ENCODE assay signal across 23 cellular contexts in the genomic region with DNA sequence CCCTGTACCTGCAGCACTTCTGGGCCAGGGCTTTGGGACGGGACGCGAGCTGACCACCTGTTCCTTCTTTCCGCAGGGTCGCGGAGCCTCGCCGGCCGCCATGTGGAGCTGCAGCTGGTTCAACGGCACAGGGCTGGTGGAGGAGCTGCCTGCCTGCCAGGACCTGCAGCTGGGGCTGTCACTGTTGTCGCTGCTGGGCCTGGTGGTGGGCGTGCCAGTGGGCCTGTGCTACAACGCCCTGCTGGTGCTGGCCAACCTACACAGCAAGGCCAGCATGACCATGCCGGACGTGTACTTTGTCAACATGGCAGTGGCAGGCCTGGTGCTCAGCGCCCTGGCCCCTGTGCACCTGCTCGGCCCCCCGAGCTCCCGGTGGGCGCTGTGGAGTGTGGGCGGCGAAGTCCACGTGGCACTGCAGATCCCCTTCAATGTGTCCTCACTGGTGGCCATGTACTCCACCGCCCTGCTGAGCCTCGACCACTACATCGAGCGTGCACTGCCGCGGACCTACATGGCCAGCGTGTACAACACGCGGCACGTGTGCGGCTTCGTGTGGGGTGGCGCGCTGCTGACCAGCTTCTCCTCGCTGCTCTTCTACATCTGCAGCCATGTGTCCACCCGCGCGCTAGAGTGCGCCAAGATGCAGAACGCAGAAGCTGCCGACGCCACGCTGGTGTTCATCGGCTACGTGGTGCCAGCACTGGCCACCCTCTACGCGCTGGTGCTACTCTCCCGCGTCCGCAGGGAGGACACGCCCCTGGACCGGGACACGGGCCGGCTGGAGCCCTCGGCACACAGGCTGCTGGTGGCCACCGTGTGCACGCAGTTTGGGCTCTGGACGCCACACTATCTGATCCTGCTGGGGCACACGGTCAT. TPM values are rescaled to one million over a fixed set of nuclear protein-coding genes. Genes with fewer than 3 reads are reported as not detected.
"Had no signal": no experiment of that assay in that cellular context is flagged by ENCODE, and none has a peak within 500 bp of the region (broad histone marks: within the 10 kb centered on the region; RNA-seq: fewer than 3 reads in every experiment).

No MANE protein-coding gene starts in this region.

- H3K27me3 ChIP-seq: thyroid gland had no signal

- H3K9ac ChIP-seq: parathyroid adenoma had no signal

- H3K4me1 Mint-ChIP-seq: central memory CD8-positive, alpha-beta T cell had no signal

- H3K4me3 Mint-ChIP-seq: activated CD4-positive, alpha-beta T cell treated with anti-CD3 and anti-CD28 coated beads, Interleukin-2, amount 10 ng/mL, durations not matched to agents 24 days and 14 days; activated CD8-positive, alpha-beta T cell treated with anti-CD3 and anti-CD28 coated beads for 36 hours; activated naive CD4-positive, alpha-beta T cell treated with anti-CD3 and anti-CD28 coated beads for 36 hours; activated naive CD8-positive, alpha-beta T cell treated with anti-CD3 and anti-CD28 coated beads, Interleukin-2, amount 50 U/mL, for 24 hours; brain; central memory CD8-positive, alpha-beta T cell had no signal

- H3K36me3 ChIP-seq: thyroid gland had no signal

- H3K9me3 Mint-ChIP-seq: activated CD4-positive, alpha-beta T cell treated with anti-CD3 and anti-CD28 coated beads, Interleukin-2, amount 10 ng/mL, durations not matched to agents 24 days and 14 days; activated CD8-positive, alpha-beta T cell treated with anti-CD3 and anti-CD28 coated beads for 36 hours; activated naive CD4-positive, alpha-beta T cell treated with anti-CD3 and anti-CD28 coated beads for 36 hours; activated naive CD8-positive, alpha-beta T cell treated with anti-CD3 and anti-CD28 coated beads, Interleukin-2, amount 50 U/mL, for 24 hours; activated T-helper 2 cell treated with anti-CD3 and anti-CD28 coated beads, Interferon-gamma antibody, Interleukin-2, Interleukin-4, amounts not matched to agents 10 μg/mL and 5 μg/mL and 100 μg/mL, durations not matched to agents 14 hours and 24 hours and 36 hours; brain; central memory CD8-positive, alpha-beta T cell had no signal

- H3K27ac Mint-ChIP-seq: activated CD4-positive, alpha-beta T cell treated with anti-CD3 and anti-CD28 coated beads, Interleukin-2, amount 10 ng/mL, durations not matched to agents 24 days and 14 days; activated CD8-positive, alpha-beta T cell treated with anti-CD3 and anti-CD28 coated beads for 36 hours; activated naive CD4-positive, alpha-beta T cell treated with anti-CD3 and anti-CD28 coated beads for 36 hours; activated naive CD8-positive, alpha-beta T cell treated with anti-CD3 and anti-CD28 coated beads, Interleukin-2, amount 50 U/mL, for 24 hours; activated T-helper 2 cell treated with anti-CD3 and anti-CD28 coated beads, Interferon-gamma antibody, Interleukin-2, Interleukin-4, amounts not matched to agents 10 μg/mL and 5 μg/mL and 100 μg/mL, durations not matched to agents 14 hours and 24 hours and 36 hours had no signal

- H3K27me3 Mint-ChIP-seq: activated CD8-positive, alpha-beta T cell treated with anti-CD3 and anti-CD28 coated beads for 36 hours; activated naive CD8-positive, alpha-beta T cell treated with anti-CD3 and anti-CD28 coated beads, Interleukin-2, amount 50 U/mL, for 24 hours; central memory CD8-positive, alpha-beta T cell had no signal

- DNase-seq: activated CD4-positive, alpha-beta T cell treated with anti-CD3 and anti-CD28 coated beads, Interleukin-2, amount 10 ng/mL, durations not matched to agents 24 days and 14 days; activated CD4-positive, CD25-positive, alpha-beta regulatory T cell; activated CD8-positive, alpha-beta T cell treated with anti-CD3 and anti-CD28 coated beads for 36 hours; activated naive CD4-positive, alpha-beta T cell treated with anti-CD3 and anti-CD28 coated beads for 36 hours; activated naive CD8-positive, alpha-beta T cell treated with anti-CD3 and anti-CD28 coated beads, Interleukin-2, amount 50 U/mL, for 24 hours; activated T-cell treated with anti-CD3 and anti-CD28 coated beads, Interleukin-2, amount 50 U/mL, for 1 hour; anterior cingulate cortex; cortex of kidney; hypothalamus; mesendoderm; stimulated activated CD4-positive, alpha-beta T cell treated with anti-CD3 and anti-CD28 coated beads, Interleukin-12 subunit alpha, Interleukin-12 subunit beta, amount 100 ng/mL, for 4 hours; stimulated activated CD4-positive, alpha-beta T cell treated with anti-CD3 and anti-CD28 coated beads, Interleukin-1b, Interleukin-23, amount 100 ng/mL, for 48 hours; stimulated activated CD8-positive, alpha-beta memory T cell treated with anti-CD3 and anti-CD28 coated beads, Interleukin-4, amount 100 ng/mL, for 48 hours; stimulated activated naive CD4-positive, alpha-beta T cell; T-helper 9 cell; thyroid gland had no signal

- ATAC-seq: activated CD8-positive, alpha-beta T cell treated with anti-CD3 and anti-CD28 coated beads for 36 hours; activated naive CD8-positive, alpha-beta T cell treated with anti-CD3 and anti-CD28 coated beads, Interleukin-2, amount 50 U/mL, for 24 hours; naive thymus-derived CD8-positive, alpha-beta T cell had no signal

- FAIRE-seq: frontal cortex, keratinocyte had no signal

- H2AFZ ChIP-seq: parathyroid adenoma had no signal

- H3K4me1 ChIP-seq: parathyroid adenoma had no signal

- H3K27ac ChIP-seq: parathyroid adenoma, thyroid gland had no signal

- H3K9me3 ChIP-seq: thyroid gland had no signal

- H3K4me3 ChIP-seq: thyroid gland had no signal

RNA-seq across cellular contexts. Expression of a gene that starts 30.3 kb away (rescaled TPM):
- total RNA-seq: activated CD4-positive, alpha-beta T cell treated with anti-CD3 and anti-CD28 coated beads, Interleukin-2, amount 10 ng/mL, durations not matched to agents 24 days and 14 days; activated naive CD4-positive, alpha-beta T cell treated with anti-CD3 and anti-CD28 coated beads for 36 hours had no signal
